In the genomic region with DNA sequence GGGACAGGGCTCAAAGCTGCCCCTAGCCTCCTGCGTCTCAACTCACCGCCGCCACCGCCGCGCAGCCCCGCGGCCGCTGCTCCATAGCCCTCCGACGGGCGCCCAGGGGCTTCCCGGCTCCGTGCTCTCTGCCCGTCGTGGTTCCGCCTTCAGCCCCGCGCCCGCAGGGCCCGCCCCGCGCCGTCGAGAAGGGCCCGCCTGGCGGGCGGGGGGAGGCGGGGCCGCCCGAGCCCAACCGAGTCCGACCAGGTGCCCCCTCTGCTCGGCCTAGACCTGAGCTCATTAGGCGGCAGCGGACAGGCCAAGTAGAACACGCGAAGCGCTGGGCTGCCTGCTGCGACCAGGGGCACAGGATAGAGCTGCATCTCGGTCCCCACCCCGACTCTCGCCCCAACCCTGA, we compare ENCODE assay signal across 8 cellular contexts. TPM values are rescaled to one million over a fixed set of nuclear protein-coding genes. Genes with fewer than 3 reads are reported as not detected.
DNase-seq lines count a peak whose midpoint lies in the region; ATAC-seq, FAIRE-seq and TF ChIP-seq lines count a peak whose summit lies in the region.

A gene with protein sequence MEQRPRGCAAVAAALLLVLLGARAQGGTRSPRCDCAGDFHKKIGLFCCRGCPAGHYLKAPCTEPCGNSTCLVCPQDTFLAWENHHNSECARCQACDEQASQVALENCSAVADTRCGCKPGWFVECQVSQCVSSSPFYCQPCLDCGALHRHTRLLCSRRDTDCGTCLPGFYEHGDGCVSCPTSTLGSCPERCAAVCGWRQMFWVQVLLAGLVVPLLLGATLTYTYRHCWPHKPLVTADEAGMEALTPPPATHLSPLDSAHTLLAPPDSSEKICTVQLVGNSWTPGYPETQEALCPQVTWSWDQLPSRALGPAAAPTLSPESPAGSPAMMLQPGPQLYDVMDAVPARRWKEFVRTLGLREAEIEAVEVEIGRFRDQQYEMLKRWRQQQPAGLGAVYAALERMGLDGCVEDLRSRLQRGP (minus strand): TSS at position 151 of the 400 bp plus-strand sequence. CDS start 66 bp downstream, at position 85.

- ATAC-seq in T-cell (replicated peaks in 1 of 4) (peak; percentile 78 to 83 (median 80)), psoas muscle (no peak), GM18873 (IDR thresholded peaks at IDR 0.05; ENCODE audit: low FRiP score, unreplicated experiment) (no peak), GM18870 (IDR thresholded peaks at IDR 0.05; ENCODE audit: unreplicated experiment) (no peak)

- H3K4me3 Mint-ChIP-seq in T-cell, result peak within 1 kb of the TSS; percentile 91 to 97 (median 92)
- peak within 1 kb of the TSS; percentile 93 for H3K4me3 Mint-ChIP-seq in stimulated activated naive CD8-positive, alpha-beta T cell treated with anti-CD3 and anti-CD28 coated beads, Interleukin-15, Interleukin-2, amounts not matched to agents 100 ng/mL and 50 ng/mL, for 24 hours

- H3K9me3 ChIP-seq in kidney (ENCODE audit: control insufficient read depth in 1 of 2, low read length in 2 of 2) (no peaks in the 10 kb centered on the region), psoas muscle (no peaks in the 10 kb centered on the region)

- intact Hi-C loops in kidney (cut with DNase I) (no loop called here), psoas muscle (cut with DNase I) (no loop called here)

- no peak for TF ChIP-seq CTCF in kidney (IDR thresholded peaks at IDR 0.05; ENCODE audit: borderline replicate concordance, extremely low read depth, insufficient read depth)
- TF ChIP-seq CTCF in psoas muscle (IDR thresholded peaks at IDR 0.05), result no peak

- H3K9me3 Mint-ChIP-seq in T-cell, result no peaks in the 10 kb centered on the region
- H3K9me3 Mint-ChIP-seq in stimulated activated naive CD8-positive, alpha-beta T cell treated with anti-CD3 and anti-CD28 coated beads, Interleukin-15, Interleukin-2, amounts not matched to agents 100 ng/mL and 50 ng/mL, for 24 hours, result no peaks in the 10 kb centered on the region

- WGBS in psoas muscle, 3 donors, result 40 to 62% (median 45%) methylated on average over 41 to 43 of the region's 43 CpGs

- H3K4me1 ChIP-seq in kidney (ENCODE audit: control insufficient read depth in 1 of 2, insufficient read depth in 1 of 2, low read depth in 1 of 2, low read length in 2 of 2), result no peaks in the 10 kb centered on the region
- H3K4me1 ChIP-seq in psoas muscle, result no peaks in the 10 kb centered on the region

- H3K36me3 ChIP-seq in kidney (ENCODE audit: control insufficient read depth in 1 of 2, insufficient read depth in 2 of 2, low read length in 2 of 2) (no peaks in the 10 kb centered on the region), psoas muscle (ENCODE audit: insufficient read depth in 1 of 2, low read depth in 1 of 2) (no peaks in the 10 kb centered on the region)

- H3K27me3 ChIP-seq in psoas muscle (ENCODE audit: insufficient read depth in 3 of 3, low read length in 2 of 3), result peaks cover 0 to 35% (median 5%) of the 10 kb centered on the region in 3 donors

- no peak within 1 kb of the TSS for H3K4me3 ChIP-seq in kidney (ENCODE audit: low read length in 2 of 2)
- no peak within 1 kb of the TSS for H3K4me3 ChIP-seq in psoas muscle

- CTCF ChIA-PET in T-cell (lab: Charles Lee), result interaction anchor here (1.0 to 1.3 kb wide), 3 partner anchors 12 to 27 kb away, joined by 3 read pairs; no protein-coding TSS in a partner anchor

- H3K9ac ChIP-seq in kidney (ENCODE audit: low read length in 2 of 2), result no peak within 1 kb of the TSS

- DNase-seq in T-cell, result peak in 28 of 34 experiments; percentile 33 to 64 (median 52)
- peak; percentile 91 for DNase-seq in activated effector memory CD4-positive, alpha-beta T cell treated with anti-CD3 and anti-CD28 coated beads, Interleukin-2, amount 50 U/mL, for 16 hours
- peak; percentile 64 for DNase-seq in kidney
- no peak for DNase-seq in substantia nigra (lab: John Stamatoyannopoulos, UW)
- no peak for DNase-seq in psoas muscle

- H3K27me3 Mint-ChIP-seq in T-cell, result no peaks in the 10 kb centered on the region
- H3K27me3 Mint-ChIP-seq in stimulated activated naive CD8-positive, alpha-beta T cell treated with anti-CD3 and anti-CD28 coated beads, Interleukin-15, Interleukin-2, amounts not matched to agents 100 ng/mL and 50 ng/mL, for 24 hours, result no peaks in the 10 kb centered on the region

- H3K27ac ChIP-seq in kidney (ENCODE audit: low read depth in 2 of 2, low read length in 2 of 2), result no peak within 1 kb of the TSS
- no peak within 1 kb of the TSS for H3K27ac ChIP-seq in substantia nigra (ENCODE audit: low read depth, low read length, poor library complexity, severe bottlenecking)
- H3K27ac ChIP-seq in psoas muscle, result no peak within 1 kb of the TSS

- peaks cover 30 to 45% (median 36%) of the 10 kb centered on the region in 3 donors for H3K4me1 Mint-ChIP-seq in T-cell
- H3K4me1 Mint-ChIP-seq in stimulated activated naive CD8-positive, alpha-beta T cell treated with anti-CD3 and anti-CD28 coated beads, Interleukin-15, Interleukin-2, amounts not matched to agents 100 ng/mL and 50 ng/mL, for 24 hours (ENCODE audit: low read depth), result peaks cover 32% of the 10 kb centered on the region

- H3K27ac Mint-ChIP-seq in T-cell, result peak within 1 kb of the TSS; percentile 92 to 97
- peak within 1 kb of the TSS; percentile 84 for H3K27ac Mint-ChIP-seq in stimulated activated naive CD8-positive, alpha-beta T cell treated with anti-CD3 and anti-CD28 coated beads, Interleukin-15, Interleukin-2, amounts not matched to agents 100 ng/mL and 50 ng/mL, for 24 hours

- H3K36me3 Mint-ChIP-seq in T-cell, result peaks cover 23% of the 10 kb centered on the region
- H3K36me3 Mint-ChIP-seq in stimulated activated naive CD8-positive, alpha-beta T cell treated with anti-CD3 and anti-CD28 coated beads, Interleukin-15, Interleukin-2, amounts not matched to agents 100 ng/mL and 50 ng/mL, for 24 hours (ENCODE audit: low read depth), result peaks cover 25% of the 10 kb centered on the region

- POLR2A ChIA-PET in T-cell (lab: Charles Lee), result interaction anchor here in 1 of 2 donors (0.7 kb wide), 1 partner anchor 217 kb away, joined by 3 read pairs; no protein-coding TSS in a partner anchor

- FAIRE-seq in kidney (lab: Jason Lieb, UNC), result no peak

RNA-seq across cellular contexts. Expression of the gene that starts here (rescaled TPM):
- total RNA-seq in T-cell (100 to 1,000 TPM; 215 to 580 (median 446) TPM), kidney (13.8 TPM), psoas muscle (1 to 10 TPM; 1.5 to 2.6 (median 2.2) TPM)
- polyA plus RNA-seq in kidney (ENCODE audit: insufficient read depth, low read depth, low replicate concordance) (7.6 TPM), psoas muscle (1 to 10 TPM; 1.5 to 2.7 (median 1.6) TPM)

Comparison
In these comparisons a context has a peak if more than half of its experiments do, and no peak if none do; other contexts are left out.
1. RNA of the gene that starts here (total RNA-seq): 215 to 580 TPM in T-cell; 13.8 TPM in kidney (single experiment) and 1.5 to 2.6 TPM in psoas muscle; every median in the first group is over 10 times any median in the second.
2. ATAC-seq: peak in T-cell (4 of 4); none in psoas muscle (0 of 4), GM18873 (single experiment) and GM18870 (single experiment).
3. DNase-seq: peak in T-cell (28 of 34), activated effector memory CD4-positive, alpha-beta T cell treated with anti-CD3 and anti-CD28 coated beads, Interleukin-2, amount 50 U/mL, for 16 hours (single experiment) and kidney (single experiment); none in substantia nigra (0 of 49) and psoas muscle (0 of 2).